In the genomic region with DNA sequence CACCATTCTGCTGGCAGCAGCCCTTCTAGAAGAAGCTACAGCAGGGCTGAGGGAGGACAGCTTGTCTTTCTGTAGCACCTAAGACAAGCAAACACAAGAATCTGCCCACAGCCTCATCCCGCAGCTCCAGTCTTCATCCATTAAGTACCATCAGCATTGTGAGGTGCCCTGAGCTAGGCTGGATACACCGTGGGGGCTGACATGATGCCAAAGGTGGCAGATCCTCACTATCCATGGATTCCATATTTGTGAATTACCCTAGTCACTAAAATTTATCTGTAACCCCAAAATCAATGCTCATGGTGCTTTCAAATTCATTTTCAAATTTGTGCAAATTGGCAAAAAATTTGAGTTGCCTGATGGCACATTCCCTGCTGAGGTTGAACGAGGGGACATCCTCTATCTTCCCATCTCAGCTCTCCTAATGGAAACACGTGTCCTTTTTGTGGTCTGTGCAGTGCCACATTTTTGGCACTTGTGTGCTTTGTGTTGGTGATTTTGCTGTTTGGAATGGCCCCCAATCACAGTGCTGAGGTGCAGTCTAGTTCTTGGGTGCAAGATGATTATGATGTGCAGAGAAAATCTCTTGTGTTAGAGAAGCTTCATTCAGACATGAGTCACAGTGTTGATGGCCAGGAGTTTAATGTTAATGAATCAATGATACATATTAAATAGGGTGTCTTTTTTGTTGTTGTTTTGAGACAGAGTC, we compare ENCODE assay signal across 13 cellular contexts. TPM values are rescaled to one million over a fixed set of nuclear protein-coding genes. Genes with fewer than 3 reads are reported as not detected.
DNase-seq lines count a peak whose midpoint lies in the region; ATAC-seq and TF ChIP-seq lines count a peak whose summit lies in the region.
"Had no signal": no experiment of that assay in that cellular context is flagged by ENCODE, and none has a peak within 500 bp of the region (broad histone marks: within the 10 kb centered on the region; RNA-seq: fewer than 3 reads in every experiment).

No MANE protein-coding gene starts in this region.

- TF ChIP-seq EP300 in esophagus muscularis mucosa (IDR thresholded peaks at IDR 0.05): no peak

- H3K36me3 ChIP-seq in left ventricle myocardium inferior (no peaks in the 10 kb centered on the region), esophagus muscularis mucosa (no peaks in the 10 kb centered on the region), parathyroid adenoma (ENCODE audit: control insufficient read depth, insufficient read depth, low read length) (no peaks in the 10 kb centered on the region)
- H3K36me3 ChIP-seq: SJSA1 had no signal

- ATAC-seq in left cardiac atrium (no peak), GM18505 (IDR thresholded peaks at IDR 0.05; ENCODE audit: unreplicated experiment) (no peak), left colon (no peak)
- ATAC-seq: stimulated activated naive CD8-positive, alpha-beta T cell treated with anti-CD3 and anti-CD28 coated beads, Interleukin-15, amount 100 ng/mL, for 72 hours had no signal

- peak overlapping the region; percentile 88 for H3K27ac ChIP-seq in left ventricle myocardium inferior (replicated peaks)
- peak overlapping the region; percentile 79 to 91 (median 88) for H3K27ac ChIP-seq in esophagus muscularis mucosa (replicated peaks in 1 of 4)
- H3K27ac ChIP-seq in parathyroid adenoma: peak overlapping the region; percentile 22
- H3K27ac ChIP-seq: SJSA1 had no signal

- H3K9me3 ChIP-seq in left ventricle myocardium inferior (replicated peaks): no peaks in the 10 kb centered on the region
- H3K9me3 ChIP-seq in esophagus muscularis mucosa: no peaks in the 10 kb centered on the region
- H3K9me3 ChIP-seq in parathyroid adenoma (ENCODE audit: control insufficient read depth, low read length): no peaks in the 10 kb centered on the region
- H3K9me3 ChIP-seq: SJSA1 had no signal

- no peak overlapping the region for H3K4me2 ChIP-seq in parathyroid adenoma (ENCODE audit: low read length)

- no peak overlapping the region for H3K9ac ChIP-seq in parathyroid adenoma

- H3K79me2 ChIP-seq in parathyroid adenoma: peaks cover 15% of the 10 kb centered on the region

- no peak for TF ChIP-seq POLR2A in esophagus muscularis mucosa (IDR thresholded peaks at IDR 0.05; ENCODE audit: low read depth)
- TF ChIP-seq POLR2A in GM18505 (IDR thresholded peaks at IDR 0.05; ENCODE audit: borderline replicate concordance, extremely low read depth, insufficient read depth, insufficient read length): no peak

- H2AFZ ChIP-seq in parathyroid adenoma: no peak overlapping the region

- TF ChIP-seq CTCF in left ventricle myocardium inferior (IDR thresholded peaks at IDR 0.05; ENCODE audit: borderline replicate concordance) (no peak), esophagus muscularis mucosa (IDR thresholded peaks at IDR 0.05) (no peak), parathyroid adenoma (IDR thresholded peaks at IDR 0.05) (no peak)

- H3K27me3 ChIP-seq in left ventricle myocardium inferior (ENCODE audit: low read depth) (no peaks in the 10 kb centered on the region), esophagus muscularis mucosa (no peaks in the 10 kb centered on the region), parathyroid adenoma (ENCODE audit: control insufficient read depth, insufficient read depth, low read length) (no peaks in the 10 kb centered on the region)
- H3K27me3 ChIP-seq: SJSA1 had no signal

- H3K4me1 ChIP-seq in left ventricle myocardium inferior (peaks cover 83% of the 10 kb centered on the region), esophagus muscularis mucosa (peaks cover 50 to 83% (median 65%) of the 10 kb centered on the region in 4 donors), parathyroid adenoma (peaks cover 33% of the 10 kb centered on the region)

- intact Hi-C loops in left ventricle myocardium inferior (cut with micrococcal nuclease): no loop called here
- intact Hi-C loops in left cardiac atrium (cut with DNase I): no loop called here
- intact Hi-C loops in esophagus muscularis mucosa (cut with DNase I): no loop called here
- intact Hi-C loops in left colon (cut with DNase I, micrococcal nuclease): no loop called here

- H3K4me3 ChIP-seq in left ventricle myocardium inferior (no peak overlapping the region), esophagus muscularis mucosa (no peak overlapping the region), parathyroid adenoma (ENCODE audit: low read depth, low read length) (no peak overlapping the region)
- H3K4me3 ChIP-seq: SJSA1 had no signal

- DNase-seq in left ventricle myocardium inferior (no peak), left cardiac atrium (no peak), esophagus muscularis mucosa (ENCODE audit: extremely low spot score) (no peak), NOMO-1 (lab: John Stamatoyannopoulos, UW; ENCODE audit: unreplicated experiment in 2 of 2) (no peak), left colon (no peak)
- DNase-seq in activated CD4-positive, alpha-beta T cell treated with anti-CD3 and anti-CD28 coated beads for 4 hours: no peak
- DNase-seq: activated CD8-positive, alpha-beta memory T cell treated with anti-CD3 and anti-CD28 coated beads, Interleukin-2, amount 50 U/mL, for 4 hours; amniotic stem cell; NCI-H1694 treated with DMSO at 0.1 percent for 48 hours; stimulated activated naive CD8-positive, alpha-beta T cell treated with anti-CD3 and anti-CD28 coated beads, Interleukin-15, amount 100 ng/mL, for 72 hours had no signal

- 88% methylated on average over 4 of the region's 4 CpGs for WGBS in esophagus muscularis mucosa

RNA-seq across cellular contexts. Expression of a gene that starts 7.0 kb away (rescaled TPM):
- 18.4 TPM for total RNA-seq in left ventricle myocardium inferior
- 10 to 100 TPM; 13.1 to 22.2 TPM for total RNA-seq in left cardiac atrium
- 10 to 100 TPM; 10.4 to 24.4 (median 13.3) TPM for total RNA-seq in esophagus muscularis mucosa
- total RNA-seq in left colon: 10 to 100 TPM; 11.4 to 17.6 TPM

Comparison
In these comparisons a context has a peak if more than half of its experiments do, and no peak if none do; other contexts are left out.
1. H3K27ac ChIP-seq: peak in every context shown above with its lines; median percentile 88 in left ventricle myocardium inferior; 88 in esophagus muscularis mucosa; 22 in parathyroid adenoma.